In the genomic region with DNA sequence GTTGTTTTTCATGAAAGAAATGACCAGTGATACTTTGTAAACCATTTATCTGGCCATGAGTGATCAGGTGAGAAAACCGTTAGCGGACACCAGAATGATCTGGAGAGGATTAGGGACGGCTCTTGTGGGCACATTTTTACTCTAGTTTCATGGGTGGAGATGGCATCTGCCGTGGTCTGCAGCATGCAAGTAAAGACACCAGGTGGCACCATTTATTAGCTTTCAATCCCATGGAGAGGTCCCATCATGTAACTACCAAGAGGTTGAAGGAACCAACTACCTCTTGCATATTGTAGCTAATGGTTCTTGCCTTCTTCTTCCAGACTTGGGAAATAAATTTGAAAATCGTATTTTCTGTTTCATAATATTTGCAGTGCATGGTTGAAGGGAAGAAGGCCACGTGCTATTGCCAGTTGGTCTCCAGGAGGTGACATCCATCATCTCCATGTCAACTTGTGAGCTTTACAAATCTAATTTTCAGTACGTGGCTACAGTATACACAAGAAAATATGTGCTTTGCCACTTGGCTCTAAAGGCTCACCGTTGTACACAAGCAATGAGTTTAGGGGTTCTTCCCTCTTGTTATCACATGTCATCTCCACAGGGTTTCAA, we compare ENCODE assay signal across 8 cellular contexts. TPM values are rescaled to one million over a fixed set of nuclear protein-coding genes. Genes with fewer than 3 reads are reported as not detected.
DNase-seq lines count a peak whose midpoint lies in the region; ATAC-seq, FAIRE-seq and TF ChIP-seq lines count a peak whose summit lies in the region.

No MANE protein-coding gene starts in this region.

- WGBS in mesenchymal stem cell = 75% methylated on average over 8 of the region's 8 CpGs

- no peak overlapping the region for H2BK15ac ChIP-seq in mesenchymal stem cell (ENCODE audit: low read depth, poor library complexity, severe bottlenecking)

- H3K4me3 ChIP-seq in AG09309 (ENCODE audit: control insufficient read depth, low read depth, low read length) (no peak overlapping the region), mesenchymal stem cell (ENCODE audit: insufficient read depth in 1 of 2, low read depth in 1 of 2, low read length in 2 of 2) (peak overlapping the region in 1 of 2 experiments; percentile 95)

- ATAC-seq in HG03045 (IDR thresholded peaks at IDR 0.05; ENCODE audit: unreplicated experiment) = no peak

- no peak overlapping the region for H3K18ac ChIP-seq in mesenchymal stem cell (ENCODE audit: low read depth in 1 of 2, low read length in 2 of 2)

- no peak overlapping the region for H4K8ac ChIP-seq in mesenchymal stem cell (ENCODE audit: low read length)

- peak; percentile 89 for FAIRE-seq in GM18507 (lab: Jason Lieb, UNC)

- DNase-seq in AG09309 (ENCODE audit: low read depth) (peak; percentile 51), GM18507 (ENCODE audit: extremely low spot score, insufficient read length, low read depth) (peak; percentile 39), NCI-H446 treated with DMSO at 0.1 percent for 48 hours (lab: John Stamatoyannopoulos, UW) (peak; percentile 48), ecto neural progenitor cell (ENCODE audit: low spot score) (peak; percentile 56), mesenchymal stem cell (peak; percentile 85)
- DNase-seq in activated CD4-positive, alpha-beta T cell treated with anti-CD3 and anti-CD28 coated beads for 4 hours = peak; percentile 42 to 60
- peak; percentile 35 to 38 for DNase-seq in stimulated activated CD8-positive, alpha-beta memory T cell treated with anti-CD3 and anti-CD28 coated beads, Interleukin-7, amount 100 ng/mL, for 4 hours (ENCODE audit: low read depth in 2 of 2)

- H3K4ac ChIP-seq in mesenchymal stem cell (ENCODE audit: low read depth in 1 of 2, low read length in 2 of 2) = no peak overlapping the region

- no peak overlapping the region for H2AFZ ChIP-seq in mesenchymal stem cell (ENCODE audit: low read depth, low read length)

- H2BK12ac ChIP-seq in mesenchymal stem cell (ENCODE audit: low read length in 2 of 2) = no peak overlapping the region

- no peak overlapping the region for H3K23ac ChIP-seq in mesenchymal stem cell (ENCODE audit: low read length in 2 of 2)

- no peak overlapping the region for H2BK5ac ChIP-seq in mesenchymal stem cell (ENCODE audit: low read depth, low read length, poor library complexity, severe bottlenecking)

- peaks cover 0 to 17% of the 10 kb centered on the region in 2 experiments for H3K36me3 ChIP-seq in mesenchymal stem cell (ENCODE audit: control insufficient read depth in 1 of 2, insufficient read depth in 2 of 2, low read depth in 1 of 2, low read length in 2 of 2)

- H3K79me1 ChIP-seq in mesenchymal stem cell (replicated peaks; ENCODE audit: low read length, poor library complexity, severe bottlenecking) = peaks cover 8% of the 10 kb centered on the region

- no peak overlapping the region for H3K14ac ChIP-seq in mesenchymal stem cell (ENCODE audit: low read length in 2 of 2)

- peak overlapping the region; percentile 95 for H3K9ac ChIP-seq in mesenchymal stem cell (ENCODE audit: low read length)

- peak overlapping the region; percentile 83 for H3K27ac ChIP-seq in mesenchymal stem cell (ENCODE audit: low read length, poor library complexity, severe bottlenecking)

- H3K4me1 ChIP-seq in mesenchymal stem cell (ENCODE audit: control insufficient read depth, insufficient read depth, low read depth, low read length) = peaks cover 7% of the 10 kb centered on the region

- no peaks in the 10 kb centered on the region for H3K27me3 ChIP-seq in mesenchymal stem cell (ENCODE audit: control insufficient read depth in 1 of 2, insufficient read depth in 1 of 2, low read length in 2 of 2)

- peak; percentile 76 for TF ChIP-seq CTCF in AG09309 (IDR thresholded peaks at IDR 0.05; ENCODE audit: control insufficient read depth, insufficient read depth, low read depth, low read length, missing control alignments)

- no peak overlapping the region for H2BK120ac ChIP-seq in mesenchymal stem cell (ENCODE audit: low read depth, low read length)

- no peak overlapping the region for H2AK5ac ChIP-seq in mesenchymal stem cell (ENCODE audit: low read length, severe bottlenecking)

- no peaks in the 10 kb centered on the region for H3K9me3 ChIP-seq in mesenchymal stem cell (ENCODE audit: control insufficient read depth, low read length)

- no peak overlapping the region for H3K4me2 ChIP-seq in mesenchymal stem cell (ENCODE audit: low read length, poor library complexity, severe bottlenecking)

- no peak overlapping the region for H4K91ac ChIP-seq in mesenchymal stem cell (ENCODE audit: low read length)

RNA-seq across cellular contexts. Expression of gene MAPKBP1, which starts 1.5 kb away (rescaled TPM):
- 9.1 TPM for polyA plus RNA-seq in mesenchymal stem cell (2013, experiment 1 of 2)
- polyA plus RNA-seq in mesenchymal stem cell (2013, experiment 2 of 2) = 8.2 TPM

RNA-seq across cellular contexts. Expression of gene JMJD7, which starts 55.1 kb away (rescaled TPM):
- 2.6 TPM for polyA plus RNA-seq in mesenchymal stem cell (2013, experiment 1 of 2)
- polyA plus RNA-seq in mesenchymal stem cell (2013, experiment 2 of 2) = 2.5 TPM
